In genomic region chr16:50038756-50039529, GRCh38 we compare ENCODE assay signal across 1 cellular context.
TF ChIP-seq lines count a peak whose summit lies in the region.

No MANE protein-coding gene starts in this region.

TF ChIP-seq in GM23338, 12 proteins besides CTCF, POLR2A, EP300 and RAD21 (continued from another document):
- TF ChIP-seq ZNF462 (CRISPR knock-in tag; IDR thresholded peaks at IDR 0.05), result no peak
- no peak for TF ChIP-seq EZH2 (IDR thresholded peaks at IDR 0.05; ENCODE audit: low read depth, unreplicated experiment)
- TF ChIP-seq ZNF331 (CRISPR knock-in tag; IDR thresholded peaks at IDR 0.05; ENCODE audit: low read depth), result no peak
